In the genomic region with DNA sequence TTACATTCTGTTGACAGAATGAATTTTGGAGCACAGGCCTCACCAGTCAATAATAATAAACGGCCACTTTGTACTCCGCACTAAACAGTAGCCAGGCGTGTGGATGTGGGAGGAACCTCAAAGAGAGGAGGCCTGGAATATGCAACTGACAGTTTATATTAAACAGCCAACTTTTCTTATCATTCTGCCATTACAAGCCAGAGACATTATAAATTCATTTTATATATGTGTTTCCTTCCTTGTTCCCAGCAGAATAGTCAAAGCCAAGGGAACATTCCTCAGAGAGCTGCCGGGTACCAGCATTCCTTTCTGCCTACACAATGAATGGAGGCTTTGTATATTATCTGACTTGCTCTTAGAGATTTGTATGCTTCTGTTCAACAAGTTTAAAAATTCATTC, we compare ENCODE assay signal across 12 cellular contexts.
DNase-seq lines count a peak whose midpoint lies in the region; ATAC-seq and TF ChIP-seq lines count a peak whose summit lies in the region.
"Had no signal": no experiment of that assay in that cellular context is flagged by ENCODE, and none has a peak within 500 bp of the region (broad histone marks: within the 10 kb centered on the region; RNA-seq: fewer than 3 reads in every experiment).

No MANE protein-coding gene starts in this region.

- ATAC-seq in sciatic nerve (peak; percentile 88), GM21529 (IDR thresholded peaks at IDR 0.05; ENCODE audit: unreplicated experiment) (no peak), GM21367 (IDR thresholded peaks at IDR 0.05; ENCODE audit: unreplicated experiment) (no peak)
- ATAC-seq: PC-3 had no signal

- H3K4me3 Mint-ChIP-seq in HFFc6 (no peak overlapping the region), chondrocyte (ENCODE audit: unreplicated experiment) (peak overlapping the region; percentile 44)
- H3K4me3 Mint-ChIP-seq: stimulated activated naive CD8-positive, alpha-beta T cell treated with anti-CD3 and anti-CD28 coated beads, Interleukin-15, Interleukin-2, amounts not matched to agents 100 ng/mL and 50 ng/mL, for 24 hours had no signal

- no peak overlapping the region for H3K4me3 ChIP-seq in uterus
- H3K4me3 ChIP-seq in effector memory CD4-positive, alpha-beta T cell (ENCODE audit: insufficient read depth, low read depth, low read length, poor library complexity, severe bottlenecking): no peak overlapping the region

- DNase-seq in HFFc6: peak; percentile 2
- no peak for DNase-seq in chondrocyte (ENCODE audit: low spot score)
- peak; percentile 56 for DNase-seq in islet precursor cell
- no peak for DNase-seq in sciatic nerve (ENCODE audit: low spot score)
- no peak for DNase-seq in uterus
- no peak for DNase-seq in effector memory CD4-positive, alpha-beta T cell
- DNase-seq: glutamatergic neuron, NCI-H2029 treated with DMSO at 0.1 percent for 48 hours, PC-3 had no signal

- no peaks in the 10 kb centered on the region for H3K4me1 ChIP-seq in uterus
- no peaks in the 10 kb centered on the region for H3K4me1 ChIP-seq in effector memory CD4-positive, alpha-beta T cell (ENCODE audit: control insufficient read depth, insufficient read depth, low read length, poor library complexity, severe bottlenecking)

- H3K36me3 ChIP-seq in uterus: no peaks in the 10 kb centered on the region
- no peaks in the 10 kb centered on the region for H3K36me3 ChIP-seq in effector memory CD4-positive, alpha-beta T cell (ENCODE audit: control insufficient read depth, insufficient read depth, low read length)

- TF ChIP-seq POLR2A in uterus (IDR thresholded peaks at IDR 0.05): no peak

- H3K27me3 ChIP-seq in uterus: no peaks in the 10 kb centered on the region
- no peaks in the 10 kb centered on the region for H3K27me3 ChIP-seq in effector memory CD4-positive, alpha-beta T cell (replicated peaks; ENCODE audit: control insufficient read depth, insufficient read depth, low read length, poor library complexity, severe bottlenecking)

- intact Hi-C loops in sciatic nerve (cut with DNase I): no loop called here
- intact Hi-C loops in uterus (cut with DNase I; ENCODE audit: low total_unique reads): no loop called here

- H3K27me3 Mint-ChIP-seq in HFFc6 (ENCODE audit: insufficient read depth) (peaks cover 2% of the 10 kb centered on the region; the same call in 1 of the 2 replicates), chondrocyte (ENCODE audit: low read depth) (no peaks in the 10 kb centered on the region)
- H3K27me3 Mint-ChIP-seq: stimulated activated naive CD8-positive, alpha-beta T cell treated with anti-CD3 and anti-CD28 coated beads, Interleukin-15, Interleukin-2, amounts not matched to agents 100 ng/mL and 50 ng/mL, for 24 hours had no signal

- H3K27ac Mint-ChIP-seq in HFFc6 (no peak overlapping the region), chondrocyte (ENCODE audit: unreplicated experiment) (peak overlapping the region; percentile 87)
- H3K27ac Mint-ChIP-seq: stimulated activated naive CD8-positive, alpha-beta T cell treated with anti-CD3 and anti-CD28 coated beads, Interleukin-15, Interleukin-2, amounts not matched to agents 100 ng/mL and 50 ng/mL, for 24 hours had no signal

- TF ChIP-seq CTCF in HFFc6 (IDR thresholded peaks at IDR 0.05) (no peak), chondrocyte (IDR thresholded peaks at IDR 0.05) (no peak), uterus (IDR thresholded peaks at IDR 0.05) (no peak)

- H3K27ac ChIP-seq in uterus: no peak overlapping the region
- no peak overlapping the region for H3K27ac ChIP-seq in effector memory CD4-positive, alpha-beta T cell (ENCODE audit: insufficient read depth, low read length, poor library complexity, severe bottlenecking)

- H3K9me3 ChIP-seq in uterus: no peaks in the 10 kb centered on the region
- H3K9me3 ChIP-seq in effector memory CD4-positive, alpha-beta T cell (ENCODE audit: control insufficient read depth, low read length): no peaks in the 10 kb centered on the region

- no peaks in the 10 kb centered on the region for H3K36me3 Mint-ChIP-seq in HFFc6 (ENCODE audit: low read depth)
- peaks cover 1% of the 10 kb centered on the region for H3K36me3 Mint-ChIP-seq in chondrocyte (ENCODE audit: low read depth)

- H3K4me1 Mint-ChIP-seq in HFFc6 (ENCODE audit: low read depth): peaks cover 18% of the 10 kb centered on the region
- H3K4me1 Mint-ChIP-seq in chondrocyte (ENCODE audit: low read depth): peaks cover 30% of the 10 kb centered on the region

- H3K9me3 Mint-ChIP-seq in HFFc6 (no peaks in the 10 kb centered on the region), chondrocyte (ENCODE audit: low read depth) (peaks cover 2% of the 10 kb centered on the region)
- H3K9me3 Mint-ChIP-seq: stimulated activated naive CD8-positive, alpha-beta T cell treated with anti-CD3 and anti-CD28 coated beads, Interleukin-15, Interleukin-2, amounts not matched to agents 100 ng/mL and 50 ng/mL, for 24 hours had no signal

Comparison
In these comparisons a context has a peak if more than half of its experiments do, and no peak if none do; other contexts are left out.
1. DNase-seq: peak in HFFc6 (single experiment) and islet precursor cell (single experiment); none in chondrocyte (single experiment), sciatic nerve (single experiment), uterus (0 of 2) and effector memory CD4-positive, alpha-beta T cell (0 of 3).